Comparison of ENCODE assay signal across 30 cellular contexts in the genomic region with DNA sequence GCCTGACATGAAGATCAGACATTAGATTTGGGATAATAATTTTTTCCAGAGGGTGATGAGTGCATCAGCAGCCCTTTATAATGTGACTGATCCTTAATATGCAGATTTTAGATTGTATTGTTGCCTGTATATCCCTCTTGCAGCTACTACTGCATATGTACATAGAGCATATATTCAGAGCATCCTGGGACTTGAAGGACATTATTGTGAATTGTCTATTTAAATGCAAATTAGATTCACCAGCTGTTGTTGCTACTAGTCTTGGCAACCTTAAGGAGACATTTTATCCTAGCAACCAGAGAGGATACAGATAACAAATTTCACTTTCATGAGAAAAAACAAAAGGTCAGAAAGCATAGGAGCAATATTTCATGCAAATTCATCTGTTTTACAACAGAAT.
DNase-seq lines count a peak whose midpoint lies in the region; ATAC-seq, FAIRE-seq and TF ChIP-seq lines count a peak whose summit lies in the region.
"Had no signal": no experiment of that assay in that cellular context is flagged by ENCODE, and none has a peak within 500 bp of the region (broad histone marks: within the 10 kb centered on the region; RNA-seq: fewer than 3 reads in every experiment).

No MANE protein-coding gene starts in this region.

- no peak overlapping the region for H3K4me3 Mint-ChIP-seq in Caco-2 (ENCODE audit: unreplicated experiment)
- H3K4me3 Mint-ChIP-seq: activated CD4-positive, alpha-beta T cell treated with anti-CD3 and anti-CD28 coated beads for 36 hours; activated naive CD8-positive, alpha-beta T cell; CD8-positive, alpha-beta memory T cell; effector memory CD8-positive, alpha-beta T cell; H9; immature natural killer cell; naive B cell; stimulated activated effector memory CD8-positive, alpha-beta T cell treated with anti-CD3 and anti-CD28 coated beads, Interleukin-12 subunit alpha, Interleukin-12 subunit beta, amount 100 ng/mL, for 72 hours had no signal

- H3K4me2 ChIP-seq in H1 (ENCODE audit: insufficient read depth in 1 of 2, low read depth in 2 of 2, low read length in 2 of 2): no peak overlapping the region

- no peak for TF ChIP-seq POLR2A in H1 (IDR thresholded peaks at IDR 0.05; ENCODE audit: control extremely low read depth in 1 of 2, low read depth in 2 of 2, low read length in 2 of 2)

- H3K9me3 ChIP-seq in H1 (ENCODE audit: insufficient read depth in 2 of 2, low read depth in 1 of 2, low read length in 1 of 2) (peaks cover 6 to 12% of the 10 kb centered on the region in 2 experiments), Caco-2 (no peaks in the 10 kb centered on the region)
- H3K9me3 ChIP-seq: BE2C, left lung, psoas muscle, sigmoid colon, upper lobe of right lung had no signal

- TF ChIP-seq CTCF in H1 (IDR thresholded peaks at IDR 0.05; ENCODE audit: control extremely low read depth in 1 of 3, insufficient read depth in 1 of 3, low read depth in 1 of 3, low read length in 3 of 3) (no peak), Caco-2 (IDR thresholded peaks at IDR 0.05; ENCODE audit: insufficient read depth in 1 of 2, low read depth in 1 of 2, low read length in 1 of 2, severe bottlenecking in 1 of 2, unreplicated experiment in 1 of 2) (no peak)

- no peak overlapping the region for H3K23ac ChIP-seq in H1 (ENCODE audit: insufficient read length)

- no peaks in the 10 kb centered on the region for H3K79me1 ChIP-seq in H1 (ENCODE audit: low read depth, low read length)

- FAIRE-seq in H1 (lab: Jason Lieb, UNC): peak; percentile 72

- no peak overlapping the region for H3K27ac ChIP-seq in H1 (ENCODE audit: low read depth, low read length)
- H3K27ac ChIP-seq: cardiac muscle cell, coronary artery, foreskin keratinocyte, left lung, psoas muscle, sigmoid colon, upper lobe of right lung had no signal

- H3K4me1 ChIP-seq in H1 (replicated peaks in 1 of 4; ENCODE audit: control insufficient read depth in 3 of 4, insufficient read depth in 4 of 4, low read length in 3 of 4) (peaks cover 0 to 7% (median 0%) of the 10 kb centered on the region in 4 experiments; a peak in 1 of 7 replicates), Caco-2 (no peaks in the 10 kb centered on the region)
- H3K4me1 ChIP-seq: BE2C, foreskin keratinocyte, left lung, psoas muscle, sigmoid colon, upper lobe of right lung had no signal

- H3K36me3 ChIP-seq in H1 (ENCODE audit: control insufficient read depth in 2 of 4, insufficient read depth in 4 of 4, low read length in 3 of 4): no peaks in the 10 kb centered on the region
- no peaks in the 10 kb centered on the region for H3K36me3 ChIP-seq in Caco-2 (ENCODE audit: control insufficient read depth, insufficient read depth, low read length)
- H3K36me3 ChIP-seq: BE2C, cardiac muscle cell, left lung, sigmoid colon, upper lobe of right lung had no signal

- no peak overlapping the region for H3K14ac ChIP-seq in H1 (ENCODE audit: insufficient read length)

- H2BK12ac ChIP-seq in H1 (ENCODE audit: low read depth, low read length): no peak overlapping the region

- no peaks in the 10 kb centered on the region for H3K36me3 Mint-ChIP-seq in Caco-2 (ENCODE audit: insufficient read depth, unreplicated experiment)
- H3K36me3 Mint-ChIP-seq: activated naive CD8-positive, alpha-beta T cell; CD8-positive, alpha-beta memory T cell; stimulated activated effector memory CD8-positive, alpha-beta T cell treated with anti-CD3 and anti-CD28 coated beads, Interleukin-12 subunit alpha, Interleukin-12 subunit beta, amount 100 ng/mL, for 72 hours had no signal

- peaks cover 9% of the 10 kb centered on the region for H3K4me1 Mint-ChIP-seq in Caco-2 (ENCODE audit: low read depth, unreplicated experiment)
- H3K4me1 Mint-ChIP-seq: activated CD4-positive, alpha-beta T cell treated with anti-CD3 and anti-CD28 coated beads for 36 hours; CD8-positive, alpha-beta memory T cell; immature natural killer cell; naive B cell; stimulated activated effector memory CD8-positive, alpha-beta T cell treated with anti-CD3 and anti-CD28 coated beads, Interleukin-12 subunit alpha, Interleukin-12 subunit beta, amount 100 ng/mL, for 72 hours had no signal

- H3K27me3 ChIP-seq in H1 (replicated peaks in 1 of 4; ENCODE audit: control insufficient read depth in 3 of 4, extremely low read depth in 1 of 4, insufficient read depth in 3 of 4, low read length in 3 of 4) (no peaks in the 10 kb centered on the region), Caco-2 (replicated peaks; ENCODE audit: control insufficient read depth, insufficient read depth, low read length) (no peaks in the 10 kb centered on the region)
- H3K27me3 ChIP-seq: BE2C, cardiac muscle cell, left lung, sigmoid colon, upper lobe of right lung had no signal

- no peak overlapping the region for H3K4me3 ChIP-seq in H1 (ENCODE audit: extremely low read depth in 1 of 4, insufficient read depth in 2 of 4, low read depth in 3 of 4, low read length in 4 of 4)
- no peak overlapping the region for H3K4me3 ChIP-seq in Caco-2 (ENCODE audit: low read depth, low read length)
- H3K4me3 ChIP-seq: cardiac muscle cell, coronary artery, left lung, psoas muscle, sigmoid colon, upper lobe of right lung had no signal

- H3K4ac ChIP-seq in H1 (replicated peaks; ENCODE audit: insufficient read length, low read depth, low read length): no peak overlapping the region

- no peak for ATAC-seq in GM18502 (IDR thresholded peaks at IDR 0.05; ENCODE audit: poor library complexity, unreplicated experiment)
- ATAC-seq: activated CD4-positive, alpha-beta T cell treated with anti-CD3 and anti-CD28 coated beads for 36 hours; effector memory CD8-positive, alpha-beta T cell; foreskin keratinocyte; left lung; psoas muscle; stimulated activated effector memory CD8-positive, alpha-beta T cell treated with anti-CD3 and anti-CD28 coated beads, Interleukin-12 subunit alpha, Interleukin-12 subunit beta, amount 100 ng/mL, for 72 hours; upper lobe of right lung had no signal

- H3K56ac ChIP-seq in H1 (replicated peaks; ENCODE audit: insufficient read length, low read depth, low read length): no peak overlapping the region

- H2BK15ac ChIP-seq in H1 (ENCODE audit: low read length): no peak overlapping the region

- POLR2A ChIA-PET in H1 (lab: Charles Lee; ENCODE audit: partially characterized antibody): no interaction called here
- POLR2A ChIA-PET in Caco-2 (lab: Charles Lee): no interaction called here

- DNase-seq in NCI-H2029 (lab: John Stamatoyannopoulos, UW) (peak; percentile 24), NCI-H2029 treated with DMSO at 0.1 percent for 48 hours (lab: John Stamatoyannopoulos, UW) (no peak), NCI-H2171 (lab: John Stamatoyannopoulos, UW) (peak; percentile 1), H1 (ENCODE audit: low read depth in 1 of 2, low spot score in 2 of 2) (no peak), pons (ENCODE audit: low spot score) (peak; percentile 40), NCI-H146 treated with DMSO at 0.1 percent for 48 hours (lab: John Stamatoyannopoulos, UW; ENCODE audit: unreplicated experiment) (no peak), Caco-2 (no peak)
- DNase-seq: activated CD4-positive, alpha-beta T cell treated with anti-CD3 and anti-CD28 coated beads for 36 hours; activated T-cell treated with anti-CD3 and anti-CD28 coated beads for 4 hours; aorta; BE2C; CD8-positive, alpha-beta memory T cell; effector memory CD8-positive, alpha-beta T cell; foreskin keratinocyte; H9; immature natural killer cell; left lung; naive B cell; NCI-H2227 treated with DMSO at 0.1 percent for 48 hours; psoas muscle; Right ventricle myocardium superior; sigmoid colon; stimulated activated CD4-positive, alpha-beta T cell treated with anti-CD3 and anti-CD28 coated beads, Interleukin-4, amount 100 ng/mL, for 24 hours; substantia nigra; upper lobe of right lung had no signal

- no peak overlapping the region for H3K9ac ChIP-seq in H1 (replicated peaks in 1 of 4; ENCODE audit: extremely low read depth in 1 of 4, low read depth in 3 of 4, low read length in 3 of 4)

- no peaks in the 10 kb centered on the region for H3K79me2 ChIP-seq in H1 (ENCODE audit: control insufficient read depth in 1 of 2, insufficient read depth in 2 of 2, low read length in 2 of 2)

- H3K27me3 Mint-ChIP-seq in Caco-2 (ENCODE audit: insufficient read depth, unreplicated experiment): no peaks in the 10 kb centered on the region

- H3K9me3 Mint-ChIP-seq in Caco-2 (ENCODE audit: unreplicated experiment): peaks cover 15% of the 10 kb centered on the region
- H3K9me3 Mint-ChIP-seq: stimulated activated effector memory CD8-positive, alpha-beta T cell treated with anti-CD3 and anti-CD28 coated beads, Interleukin-12 subunit alpha, Interleukin-12 subunit beta, amount 100 ng/mL, for 72 hours had no signal

- H2AK5ac ChIP-seq in H1 (ENCODE audit: low read depth, low read length): no peak overlapping the region

- H4K5ac ChIP-seq in H1 (ENCODE audit: insufficient read length, low read depth, low read length): no peak overlapping the region

- no peak for TF ChIP-seq RAD21 in H1 (IDR thresholded peaks at IDR 0.05 in 1 of 2, conservative IDR thresholded peaks at IDR 0.05 in 1 of 2; ENCODE audit: low read depth in 2 of 2, low read length in 2 of 2)

- H2BK5ac ChIP-seq in H1 (ENCODE audit: low read depth, low read length): no peak overlapping the region

- H2AFZ ChIP-seq in H1 (ENCODE audit: low read length): no peak overlapping the region

- no peaks in the 10 kb centered on the region; the same call in 1 of the 2 replicates for H3K23me2 ChIP-seq in H1 (ENCODE audit: low read depth, low read length)

- no peaks in the 10 kb centered on the region for H4K20me1 ChIP-seq in H1 (replicated peaks in 1 of 2; ENCODE audit: control insufficient read depth in 1 of 2, insufficient read depth in 2 of 2, low read length in 2 of 2)

- H4K91ac ChIP-seq in H1 (replicated peaks; ENCODE audit: insufficient read length, low read length): no peak overlapping the region

- H3K18ac ChIP-seq in H1 (ENCODE audit: extremely low read depth, low read length): no peak overlapping the region

- H4K8ac ChIP-seq in H1 (ENCODE audit: extremely low read depth, insufficient read depth, low read length): no peak overlapping the region

- BruUV-seq in Caco-2 (replicated peaks; lab: Mats Ljungman, UMichigan): no TSS peak

- H2BK120ac ChIP-seq in H1 (replicated peaks; ENCODE audit: low read depth, low read length): no peak overlapping the region

- no peak overlapping the region for H2BK20ac ChIP-seq in H1 (ENCODE audit: low read length)

- intact Hi-C loops in Caco-2 (cut with micrococcal nuclease; ENCODE audit: unreplicated experiment): no loop called here

- CTCF ChIA-PET in H1 (lab: Charles Lee; ENCODE audit: partially characterized antibody): no interaction called here
- CTCF ChIA-PET in Caco-2 (lab: Charles Lee): no interaction called here

- H3K27ac Mint-ChIP-seq in Caco-2 (ENCODE audit: unreplicated experiment): no peak overlapping the region
- H3K27ac Mint-ChIP-seq: activated CD4-positive, alpha-beta T cell treated with anti-CD3 and anti-CD28 coated beads for 36 hours; activated naive CD8-positive, alpha-beta T cell; CD8-positive, alpha-beta memory T cell; effector memory CD8-positive, alpha-beta T cell; immature natural killer cell; stimulated activated effector memory CD8-positive, alpha-beta T cell treated with anti-CD3 and anti-CD28 coated beads, Interleukin-12 subunit alpha, Interleukin-12 subunit beta, amount 100 ng/mL, for 72 hours had no signal

- no peak for TF ChIP-seq EP300 in H1 (IDR thresholded peaks at IDR 0.05; ENCODE audit: borderline replicate concordance in 1 of 2, low read depth in 2 of 2, low read length in 2 of 2)

TF ChIP-seq in H1, 55 proteins besides CTCF, POLR2A, EP300 and RAD21 (continues in another document):
- no peak for TF ChIP-seq RBBP5 (IDR thresholded peaks at IDR 0.05; ENCODE audit: borderline replicate concordance, low read depth, low read length)

Comparison
In these comparisons a context has a peak if more than half of its experiments do, and no peak if none do; other contexts are left out.
1. DNase-seq: peak in NCI-H2029 (single experiment), NCI-H2171 (single experiment) and pons (single experiment); none in NCI-H2029 treated with DMSO at 0.1 percent for 48 hours (single experiment), H1 (0 of 2), NCI-H146 treated with DMSO at 0.1 percent for 48 hours (single experiment) and Caco-2 (0 of 2).